In genomic region chr11:57459112-57460016, GRCh38 we compare ENCODE assay signal across 7 cellular contexts. TPM values are rescaled to one million over a fixed set of nuclear protein-coding genes. Genes with fewer than 3 reads are reported as not detected.
DNase-seq lines count a peak whose midpoint lies in the region; ATAC-seq and TF ChIP-seq lines count a peak whose summit lies in the region.

No MANE protein-coding gene starts in this region.

- H3K36me3 Mint-ChIP-seq in naive thymus-derived CD8-positive, alpha-beta T cell, result no peaks in the 10 kb centered on the region

- peak overlapping the region; percentile 26 to 34 for H3K9ac ChIP-seq in colonic mucosa (ENCODE audit: low read depth in 2 of 2, low read length in 2 of 2)

- H3K27me3 ChIP-seq in colonic mucosa, result peaks cover 35% of the 10 kb centered on the region

- POLR2A ChIA-PET in HEK293T (lab: Yijun Ruan, JAX), result interaction anchor here (0.9 to 1.1 kb wide), 3 partner anchors 13 to 71 kb away, joined by 3 to 5 read pairs (median 5); partner anchors contain the start of gene TIMM10
- POLR2A ChIA-PET in naive thymus-derived CD8-positive, alpha-beta T cell (lab: Charles Lee), result interaction anchor here (1.0 to 3.6 kb wide), 5 partner anchors 14 to 121 kb away, joined by 4 to 16 read pairs (median 5); partner anchors contain the start of genes P2RX3 and SLC43A1

- H3K4me3 ChIP-seq in colonic mucosa, result peak overlapping the region; percentile 38

- H3K27ac ChIP-seq in colonic mucosa, result no peak overlapping the region

- peaks cover 19 to 35% (median 23%) of the 10 kb centered on the region in 5 donors for H3K27me3 Mint-ChIP-seq in naive thymus-derived CD8-positive, alpha-beta T cell

- H3K27ac Mint-ChIP-seq in naive thymus-derived CD8-positive, alpha-beta T cell, result peak overlapping the region in 5 of 10 donors; percentile 9 to 83 (median 49)

- ATAC-seq in naive thymus-derived CD8-positive, alpha-beta T cell, result peak; percentile 27 to 46
- no peak for ATAC-seq in GM18517 (IDR thresholded peaks at IDR 0.05; ENCODE audit: unreplicated experiment)
- no peak for ATAC-seq in HG03159 (IDR thresholded peaks at IDR 0.05; ENCODE audit: unreplicated experiment)

- H3K4me1 Mint-ChIP-seq in naive thymus-derived CD8-positive, alpha-beta T cell, result peaks cover 18 to 36% (median 34%) of the 10 kb centered on the region in 4 donors

- intact Hi-C loops in colonic mucosa (cut with DNase I), result loop anchor here (5.0 kb wide), 1 partner anchor 68 kb away; no protein-coding TSS in a partner anchor

- H3K4me1 ChIP-seq in colonic mucosa, result peaks cover 15% of the 10 kb centered on the region

- H3K36me3 ChIP-seq in colonic mucosa, result no peaks in the 10 kb centered on the region

- no peak for TF ChIP-seq CTCF in colonic mucosa (IDR thresholded peaks at IDR 0.05)

- CTCF ChIA-PET in HEK293T (lab: Yijun Ruan, JAX), result interaction anchor here (0.6 to 2.8 kb wide), 16 partner anchors 13 to 185 kb away, joined by 3 to 24 read pairs (median 4); no protein-coding TSS in a partner anchor

- peak overlapping the region; percentile 79 to 95 (median 90) for H3K4me3 Mint-ChIP-seq in naive thymus-derived CD8-positive, alpha-beta T cell

- no peaks in the 10 kb centered on the region for H3K9me3 Mint-ChIP-seq in naive thymus-derived CD8-positive, alpha-beta T cell

- no peaks in the 10 kb centered on the region for H3K9me3 ChIP-seq in colonic mucosa

- DNase-seq in HEK293T (ENCODE audit: extremely low spot score) (no peak), RPMI8226 (peak; percentile 82), colonic mucosa (no peak), GF-D8 (lab: John Stamatoyannopoulos, UW) (no peak)
- peak in 4 of 10 donors; percentile 20 to 33 (median 28) for DNase-seq in naive thymus-derived CD8-positive, alpha-beta T cell

TF ChIP-seq in HEK293T, 16 proteins besides CTCF, POLR2A, EP300 and RAD21:
- TF ChIP-seq SP1 (IDR thresholded peaks at IDR 0.05) (no peak), L3MBTL2 (conservative IDR thresholded peaks at IDR 0.05) (peak; percentile 85), LEF1 (IDR thresholded peaks at IDR 0.05; ENCODE audit: borderline replicate concordance) (no peak)

RNA-seq across cellular contexts. Expression of gene RTN4RL2, which starts 1.0 kb away (rescaled TPM):
- under 1 TPM; 0.54 to 0.82 TPM for total RNA-seq in colonic mucosa
- not detected for total RNA-seq in naive thymus-derived CD8-positive, alpha-beta T cell
- under 1 TPM in 2 of 3 donors, not detected in 1; 0.09 to 0.21 TPM for polyA plus RNA-seq in naive thymus-derived CD8-positive, alpha-beta T cell

RNA-seq across cellular contexts. Expression of gene SLC43A3, which starts 32.4 kb away (rescaled TPM):
- 10 to 100 TPM; 10.6 to 21.4 TPM for total RNA-seq in colonic mucosa
- total RNA-seq in naive thymus-derived CD8-positive, alpha-beta T cell, result 10 to 100 TPM; 14.5 to 17.4 TPM
- polyA plus RNA-seq in naive thymus-derived CD8-positive, alpha-beta T cell, result 10 to 100 TPM; 11.4 to 13.7 (median 11.5) TPM

RNA-seq across cellular contexts. Expression of gene SLC43A1, which starts 56.1 kb away (rescaled TPM):
- 10 to 100 TPM in 1 of 2 donors, 1 to 10 TPM in 1; 8.7 to 19.0 TPM for total RNA-seq in colonic mucosa
- total RNA-seq in naive thymus-derived CD8-positive, alpha-beta T cell, result 10 to 100 TPM; 27.2 to 27.8 TPM
- polyA plus RNA-seq in naive thymus-derived CD8-positive, alpha-beta T cell, result 10 to 100 TPM; 15.3 to 23.2 (median 21.4) TPM

Comparison
In these comparisons a context has a peak if more than half of its experiments do, and no peak if none do; other contexts are left out.
1. ATAC-seq: peak in naive thymus-derived CD8-positive, alpha-beta T cell (2 of 2); none in GM18517 (single experiment) and HG03159 (single experiment).